Comparison of ENCODE assay signal across 18 cellular contexts in the genomic region with DNA sequence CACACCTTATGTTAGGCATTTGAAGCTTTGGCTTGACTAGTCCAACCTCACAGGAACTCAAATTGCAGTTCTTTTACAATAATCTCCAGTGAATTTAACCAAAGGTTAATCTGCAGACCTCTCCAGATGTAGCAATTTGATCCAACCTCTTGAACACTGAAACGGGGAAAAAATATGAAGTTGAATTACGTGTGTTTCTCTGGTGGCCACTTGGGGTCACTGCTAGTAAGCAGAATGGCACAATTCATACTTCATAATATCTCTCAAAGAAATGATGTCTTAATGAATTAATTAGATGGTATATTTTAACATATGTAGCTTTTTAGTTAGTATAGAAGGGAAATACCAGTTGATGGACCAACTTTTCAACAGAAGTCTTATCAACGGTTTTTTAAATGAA. TPM values are rescaled to one million over a fixed set of nuclear protein-coding genes. Genes with fewer than 3 reads are reported as not detected.
"Had no signal": no experiment of that assay in that cellular context is flagged by ENCODE, and none has a peak within 500 bp of the region (broad histone marks: within the 10 kb centered on the region; RNA-seq: fewer than 3 reads in every experiment).

No MANE protein-coding gene starts in this region.

RNA-seq across cellular contexts. Expression of gene TCP11X1, which starts 1.4 kb away (rescaled TPM):
- total RNA-seq: colonic mucosa, dermis microvascular lymphatic vessel endothelial cell, esophagus mucosa, esophagus squamous epithelium, gastrocnemius medialis, glomerular endothelial cell, heart right ventricle, kidney epithelial cell, left cardiac atrium, left ventricle myocardium superior, lower leg skin, lower lobe of right lung, lung microvascular endothelial cell, mesenteric fat pad, mesothelial cell of epicardium, mucosa of descending colon, myocyte had no signal
- polyA plus RNA-seq: heart right ventricle, keratinocyte had no signal

RNA-seq across cellular contexts. Expression of gene NXF2, which starts 30.5 kb away (rescaled TPM):
- total RNA-seq: colonic mucosa, dermis microvascular lymphatic vessel endothelial cell, esophagus mucosa, esophagus squamous epithelium, gastrocnemius medialis, glomerular endothelial cell, heart right ventricle, kidney epithelial cell, left cardiac atrium, left ventricle myocardium superior, lower leg skin, lung microvascular endothelial cell, mesenteric fat pad, mesothelial cell of epicardium, mucosa of descending colon, myocyte had no signal
- polyA plus RNA-seq: heart right ventricle, keratinocyte had no signal
